Comparison of ENCODE assay signal across 2 cellular contexts in the genomic region with DNA sequence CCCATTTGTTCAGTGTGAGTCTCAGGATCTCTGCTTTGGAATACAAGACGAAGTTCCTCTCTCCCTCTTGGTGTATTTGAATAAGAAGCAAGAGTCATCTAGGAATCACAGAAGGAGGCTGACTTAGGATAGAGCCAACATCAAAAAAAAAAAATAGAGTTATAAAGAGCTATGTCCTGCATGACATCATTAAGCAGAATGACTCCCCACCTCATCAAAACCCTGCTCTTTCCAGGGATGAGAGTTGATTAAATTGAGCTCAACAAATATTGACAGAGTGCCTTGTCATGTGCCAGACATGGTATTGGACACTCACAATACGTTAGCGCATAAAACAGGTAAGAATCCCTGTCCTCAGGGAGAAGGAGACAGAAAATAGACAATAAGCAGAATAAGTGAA.
TF ChIP-seq lines count a peak whose summit lies in the region.

No MANE protein-coding gene starts in this region.

TF ChIP-seq in GM12891, 5 proteins besides CTCF, POLR2A, EP300 and RAD21 (continued from another document):
- TF ChIP-seq POU2F2 (IDR thresholded peaks at IDR 0.05; ENCODE audit: low read depth, low read length) (no peak), POLR2AphosphoS5 (IDR thresholded peaks at IDR 0.05; ENCODE audit: low read depth, low read length) (no peak)
TF ChIP-seq in GM12891: peak in this region for 0.

TF ChIP-seq in K562, 482 proteins besides CTCF, POLR2A, EP300 and RAD21:
- TF ChIP-seq, protein P1, sequence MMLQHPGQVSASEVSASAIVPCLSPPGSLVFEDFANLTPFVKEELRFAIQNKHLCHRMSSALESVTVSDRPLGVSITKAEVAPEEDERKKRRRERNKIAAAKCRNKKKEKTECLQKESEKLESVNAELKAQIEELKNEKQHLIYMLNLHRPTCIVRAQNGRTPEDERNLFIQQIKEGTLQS (IDR thresholded peaks at IDR 0.05): 0 out of 2 replicates have a peak, but pooled peaks have one; percentile 31
- TF ChIP-seq, protein P1 (CRISPR knock-in tag; conservative IDR thresholded peaks at IDR 0.05): no peak
- TF ChIP-seq TAF15 (IDR thresholded peaks at IDR 0.05; ENCODE audit: low read depth, low read length) (no peak), YBX1 (IDR thresholded peaks at IDR 0.05) (no peak), NR2C2 (CRISPR knock-in tag; IDR thresholded peaks at IDR 0.05) (no peak), NR2C2 (tag; IDR thresholded peaks at IDR 0.05) (no peak)
